ENCODE assay signal across 8 cellular contexts in genomic region chr17:29566473-29567361, GRCh38. TPM values are rescaled to one million over a fixed set of nuclear protein-coding genes. Genes with fewer than 3 reads are reported as not detected.
DNase-seq lines count a peak whose midpoint lies in the region; TF ChIP-seq lines count a peak whose summit lies in the region.

A gene with protein sequence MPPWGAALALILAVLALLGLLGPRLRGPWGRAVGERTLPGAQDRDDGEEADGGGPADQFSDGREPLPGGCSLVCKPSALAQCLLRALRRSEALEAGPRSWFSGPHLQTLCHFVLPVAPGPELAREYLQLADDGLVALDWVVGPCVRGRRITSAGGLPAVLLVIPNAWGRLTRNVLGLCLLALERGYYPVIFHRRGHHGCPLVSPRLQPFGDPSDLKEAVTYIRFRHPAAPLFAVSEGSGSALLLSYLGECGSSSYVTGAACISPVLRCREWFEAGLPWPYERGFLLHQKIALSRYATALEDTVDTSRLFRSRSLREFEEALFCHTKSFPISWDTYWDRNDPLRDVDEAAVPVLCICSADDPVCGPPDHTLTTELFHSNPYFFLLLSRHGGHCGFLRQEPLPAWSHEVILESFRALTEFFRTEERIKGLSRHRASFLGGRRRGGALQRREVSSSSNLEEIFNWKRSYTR (minus strand): TSS chr17:29567037. CDS start chr17:29566966, 71 bp downstream.

- H3K27me3 ChIP-seq in A673 (replicated peaks; ENCODE audit: insufficient read depth, low read depth, low read length, poor library complexity): no peaks in the 10 kb centered on the region
- H3K27me3 ChIP-seq in cardiac muscle cell: peaks cover 28% of the 10 kb centered on the region
- no peaks in the 10 kb centered on the region for H3K27me3 ChIP-seq in ovary

- H3K27ac ChIP-seq in A673 (ENCODE audit: low read depth, low read length, poor library complexity, severe bottlenecking) (peak within 1 kb of the TSS; percentile 75), cardiac muscle cell (peak within 1 kb of the TSS; percentile 68), ovary (peak within 1 kb of the TSS; percentile 17 to 89)

- peaks cover 21% of the 10 kb centered on the region for H3K4me1 Mint-ChIP-seq in activated naive CD8-positive, alpha-beta T cell treated with anti-CD3 and anti-CD28 coated beads for 36 hours

- no peaks in the 10 kb centered on the region for H3K27me3 Mint-ChIP-seq in activated naive CD8-positive, alpha-beta T cell treated with anti-CD3 and anti-CD28 coated beads for 36 hours

- peak within 1 kb of the TSS; percentile 83 for H3K4me3 ChIP-seq in A673 (ENCODE audit: low read depth, low read length, poor library complexity, severe bottlenecking)
- peak within 1 kb of the TSS; percentile 49 for H3K4me3 ChIP-seq in cardiac muscle cell
- peak within 1 kb of the TSS; percentile 63 for H3K4me3 ChIP-seq in ovary

- POLR2A ChIA-PET in A673 (lab: Charles Lee; ENCODE audit: low non-redundant PET): interaction anchor here (0.6 kb wide), 1 partner anchor 25 kb away, joined by 4 read pairs; no protein-coding TSS in a partner anchor

- H3K9me3 Mint-ChIP-seq in activated naive CD8-positive, alpha-beta T cell treated with anti-CD3 and anti-CD28 coated beads for 36 hours: no peaks in the 10 kb centered on the region

- CTCF ChIA-PET in A673 (lab: Charles Lee): interaction anchor here (0.6 to 1.0 kb wide), 3 partner anchors 197 to 443 kb away, joined by 3 read pairs; no protein-coding TSS in a partner anchor

- no peak for TF ChIP-seq EP300 in ovary (IDR thresholded peaks at IDR 0.05)

- intact Hi-C loops in A673 (cut with micrococcal nuclease; ENCODE audit: unreplicated experiment): loop anchor here (10.0 kb wide), 1 partner anchor 58 kb away; the partner anchor contains the start of gene CORO6
- intact Hi-C loops in ovary (cut with DNase I): no loop called here

- no peaks in the 10 kb centered on the region for H3K9me3 ChIP-seq in A673 (ENCODE audit: low read depth, low read length, poor library complexity, severe bottlenecking)
- no peaks in the 10 kb centered on the region for H3K9me3 ChIP-seq in cardiac muscle cell (ENCODE audit: low read depth)
- no peaks in the 10 kb centered on the region for H3K9me3 ChIP-seq in ovary

- peak within 1 kb of the TSS; percentile 91 for H3K27ac Mint-ChIP-seq in activated naive CD8-positive, alpha-beta T cell treated with anti-CD3 and anti-CD28 coated beads for 36 hours

- H3K36me3 Mint-ChIP-seq in activated naive CD8-positive, alpha-beta T cell treated with anti-CD3 and anti-CD28 coated beads for 36 hours: peaks cover 11% of the 10 kb centered on the region

- TF ChIP-seq POLR2A in ovary (IDR thresholded peaks at IDR 0.05): no peak

- TF ChIP-seq CTCF in A673 (conservative IDR thresholded peaks at IDR 0.05; ENCODE audit: low read depth, low read length): no peak
- TF ChIP-seq CTCF in GM13977 (IDR thresholded peaks at IDR 0.05; ENCODE audit: extremely low read depth, insufficient read depth, missing control alignments): no peak
- peak; percentile 3 for TF ChIP-seq CTCF in cardiac muscle cell (IDR thresholded peaks at IDR 0.05; ENCODE audit: low read depth, low read length)
- TF ChIP-seq CTCF in ovary (IDR thresholded peaks at IDR 0.05): no peak

- 1 to 2% (median 2%) methylated on average over 49 to 97 of the region's 97 CpGs for WGBS in ovary, 3 donors

- DNase-seq in A673 (ENCODE audit: low spot score) (peak; percentile 51), GM13977 (ENCODE audit: low spot score) (peak; percentile 81), HuH-7.5 (ENCODE audit: low spot score) (peak; percentile 94), SK-MEL-5 (ENCODE audit: low read depth, low spot score) (no peak), cardiac muscle cell (ENCODE audit: low read depth in 1 of 2, low spot score in 1 of 2) (peak; percentile 81 to 87), ovary (peak; percentile 46 to 77 (median 63)), medulla oblongata (ENCODE audit: extremely low spot score) (no peak)
- peak; percentile 79 for DNase-seq in activated naive CD8-positive, alpha-beta T cell treated with anti-CD3 and anti-CD28 coated beads for 36 hours

- peak within 1 kb of the TSS; percentile 92 for H3K4me3 Mint-ChIP-seq in activated naive CD8-positive, alpha-beta T cell treated with anti-CD3 and anti-CD28 coated beads for 36 hours

- H3K4me1 ChIP-seq in A673 (ENCODE audit: insufficient read depth, low read length, poor library complexity, severe bottlenecking): peaks cover 7% of the 10 kb centered on the region
- peaks cover 6% of the 10 kb centered on the region for H3K4me1 ChIP-seq in cardiac muscle cell (ENCODE audit: low read depth)
- H3K4me1 ChIP-seq in ovary (ENCODE audit: insufficient read depth): peaks cover 7% of the 10 kb centered on the region

- in situ Hi-C loops in GM13977 (cut with MboI; ENCODE audit: low pct_unique_long_range_greater_than_20kb, low sequenced_read_pairs, unreplicated experiment): no loop called here
- in situ Hi-C loops in SK-MEL-5 (cut with HindIII; ENCODE audit: low pct_unique_long_range_greater_than_20kb, low sequenced_read_pairs): no loop called here

- BruUV-seq in A673 (replicated peaks; lab: Mats Ljungman, UMichigan): no TSS peak

- H3K36me3 ChIP-seq in A673 (ENCODE audit: insufficient read depth, low read length, poor library complexity, severe bottlenecking) (no peaks in the 10 kb centered on the region), cardiac muscle cell (no peaks in the 10 kb centered on the region), ovary (no peaks in the 10 kb centered on the region)

RNA-seq across cellular contexts. Expression of the gene that starts here (rescaled TPM):
- total RNA-seq in A673 (2021): 5.4 and 8.0 TPM in 2 replicates
- total RNA-seq in SK-MEL-5 (2014; rRNA removed; shearing (Covaris generic)): 11.5 and 12.4 TPM in 2 replicates
- polyA plus RNA-seq in SK-MEL-5 (2015; cell fraction: cytosol; rRNA removed): 15.2 and 15.5 TPM in 2 replicates
- 7.3 and 10.2 TPM in 2 replicates for polyA plus RNA-seq in SK-MEL-5 (2015; cell fraction: nucleus; rRNA removed)
- total RNA-seq in activated naive CD8-positive, alpha-beta T cell treated with anti-CD3 and anti-CD28 coated beads for 36 hours: 1 to 10 TPM; 8.6 to 8.8 TPM
- 5.8 and 7.2 TPM in 2 replicates for total RNA-seq in cardiac muscle cell
- polyA plus RNA-seq in cardiac muscle cell: 4.8 and 5.3 TPM in 2 replicates
- 1 to 10 TPM; 4.2 to 7.6 (median 4.8) TPM for total RNA-seq in ovary
- 1 to 10 TPM; 3.0 to 8.7 TPM for polyA plus RNA-seq in ovary

Comparison
In these comparisons a context has a peak if more than half of its experiments do, and no peak if none do; other contexts are left out.
1. DNase-seq: peak in A673 (single experiment), GM13977 (single experiment), HuH-7.5 (single experiment), activated naive CD8-positive, alpha-beta T cell treated with anti-CD3 and anti-CD28 coated beads for 36 hours (single experiment), cardiac muscle cell (2 of 2) and ovary (5 of 5); none in SK-MEL-5 (single experiment) and medulla oblongata (single experiment).
2. Peak in every context shown above with its lines, with median percentiles within 50 percentile points of each other: H3K27ac ChIP-seq and H3K4me3 ChIP-seq.